In genomic region chr3:45667569-45667967, GRCh38 we compare ENCODE assay signal across 2 cellular contexts.
TF ChIP-seq lines count a peak whose summit lies in the region.

No MANE protein-coding gene starts in this region.

TF ChIP-seq in SK-N-SH, 30 proteins besides CTCF, POLR2A, EP300 and RAD21 (continued from another document):
- TF ChIP-seq YY1 (IDR thresholded peaks at IDR 0.05; ENCODE audit: low read depth), result no peak
- TF ChIP-seq, protein P1, sequence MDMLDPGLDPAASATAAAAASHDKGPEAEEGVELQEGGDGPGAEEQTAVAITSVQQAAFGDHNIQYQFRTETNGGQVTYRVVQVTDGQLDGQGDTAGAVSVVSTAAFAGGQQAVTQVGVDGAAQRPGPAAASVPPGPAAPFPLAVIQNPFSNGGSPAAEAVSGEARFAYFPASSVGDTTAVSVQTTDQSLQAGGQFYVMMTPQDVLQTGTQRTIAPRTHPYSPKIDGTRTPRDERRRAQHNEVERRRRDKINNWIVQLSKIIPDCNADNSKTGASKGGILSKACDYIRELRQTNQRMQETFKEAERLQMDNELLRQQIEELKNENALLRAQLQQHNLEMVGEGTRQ (IDR thresholded peaks at IDR 0.05; ENCODE audit: borderline replicate concordance, low read depth, low read length), result no peak
- no peak for TF ChIP-seq RCOR1 (IDR thresholded peaks at IDR 0.05; ENCODE audit: low read length)
- no peak for TF ChIP-seq ELF1 (IDR thresholded peaks at IDR 0.05)
- TF ChIP-seq NRF1 (IDR thresholded peaks at IDR 0.05; ENCODE audit: low read depth, low read length), result no peak
- no peak for TF ChIP-seq RFX5 (IDR thresholded peaks at IDR 0.05; ENCODE audit: low read length)

TF ChIP-seq in SK-N-SH treated with all-trans-retinoic acid at 6 μM for 48 hours, 23 proteins besides CTCF, POLR2A, EP300 and RAD21 (continued from another document):
- no peak for TF ChIP-seq PATZ1 (CRISPR knock-in tag; IDR thresholded peaks at IDR 0.05; ENCODE audit: borderline replicate concordance)
- TF ChIP-seq ZC3H10 (CRISPR knock-in tag; IDR thresholded peaks at IDR 0.05), result no peak
- TF ChIP-seq, protein P2, sequence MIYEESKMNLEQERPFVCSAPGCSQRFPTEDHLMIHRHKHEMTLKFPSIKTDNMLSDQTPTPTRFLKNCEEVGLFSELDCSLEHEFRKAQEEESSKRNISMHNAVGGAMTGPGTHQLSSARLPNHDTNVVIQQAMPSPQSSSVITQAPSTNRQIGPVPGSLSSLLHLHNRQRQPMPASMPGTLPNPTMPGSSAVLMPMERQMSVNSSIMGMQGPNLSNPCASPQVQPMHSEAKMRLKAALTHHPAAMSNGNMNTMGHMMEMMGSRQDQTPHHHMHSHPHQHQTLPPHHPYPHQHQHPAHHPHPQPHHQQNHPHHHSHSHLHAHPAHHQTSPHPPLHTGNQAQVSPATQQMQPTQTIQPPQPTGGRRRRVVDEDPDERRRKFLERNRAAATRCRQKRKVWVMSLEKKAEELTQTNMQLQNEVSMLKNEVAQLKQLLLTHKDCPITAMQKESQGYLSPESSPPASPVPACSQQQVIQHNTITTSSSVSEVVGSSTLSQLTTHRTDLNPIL (CRISPR knock-in tag; IDR thresholded peaks at IDR 0.05; ENCODE audit: low read depth), result no peak
- no peak for TF ChIP-seq OSR1 (CRISPR knock-in tag; IDR thresholded peaks at IDR 0.05)
- TF ChIP-seq ISL1 (CRISPR knock-in tag; IDR thresholded peaks at IDR 0.05), result no peak
- no peak for TF ChIP-seq ZNF8 (CRISPR knock-in tag; IDR thresholded peaks at IDR 0.05)
- TF ChIP-seq TOX (CRISPR knock-in tag; IDR thresholded peaks at IDR 0.05; ENCODE audit: borderline replicate concordance), result no peak
- no peak for TF ChIP-seq ESRRG (CRISPR knock-in tag; IDR thresholded peaks at IDR 0.05)
TF ChIP-seq in SK-N-SH treated with all-trans-retinoic acid at 6 μM for 48 hours: peak in this region for 0.
